ENCODE assay signal across 10 cellular contexts in the genomic region with DNA sequence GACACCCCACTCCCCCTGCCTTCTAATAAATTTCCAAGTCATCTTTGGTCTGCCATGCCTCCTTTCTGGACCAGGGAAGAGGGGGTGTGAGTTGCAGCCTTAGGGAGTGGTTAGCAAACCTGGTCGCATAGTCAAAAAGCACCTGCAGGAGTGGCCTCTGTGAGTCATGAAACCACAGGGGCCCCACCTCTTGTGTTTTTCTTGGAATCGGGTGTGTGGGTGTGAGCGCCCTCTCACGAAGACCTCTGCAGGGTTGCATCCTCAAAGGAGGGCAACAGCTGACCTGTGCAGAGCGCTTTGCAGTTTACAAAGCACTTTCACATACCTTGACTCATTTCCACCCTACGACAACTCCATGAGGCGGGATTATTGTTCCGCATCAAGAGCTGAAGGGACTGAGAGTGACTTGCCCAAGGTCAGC. TPM values are rescaled to one million over a fixed set of nuclear protein-coding genes. Genes with fewer than 3 reads are reported as not detected.
DNase-seq lines count a peak whose midpoint lies in the region; ATAC-seq and TF ChIP-seq lines count a peak whose summit lies in the region.
"Had no signal": no experiment of that assay in that cellular context is flagged by ENCODE, and none has a peak within 500 bp of the region (broad histone marks: within the 10 kb centered on the region; RNA-seq: fewer than 3 reads in every experiment).

No MANE protein-coding gene starts in this region.

- peak; percentile 25 to 87 (median 54) for DNase-seq in CD8-positive, alpha-beta memory T cell
- DNase-seq in activated CD8-positive, alpha-beta memory T cell treated with anti-CD3 and anti-CD28 coated beads for 24 hours: peak; percentile 92
- DNase-seq in left lung (no peak), NCI-H2029 (lab: John Stamatoyannopoulos, UW) (no peak), GF-D8 (lab: John Stamatoyannopoulos, UW) (no peak)
- DNase-seq: naive B cell had no signal

- peak overlapping the region in 6 of 7 donors; percentile 60 to 78 (median 64) for H3K4me3 Mint-ChIP-seq in CD8-positive, alpha-beta memory T cell
- H3K4me3 Mint-ChIP-seq: naive B cell had no signal

- ATAC-seq in HG03039 (IDR thresholded peaks at IDR 0.05; ENCODE audit: unreplicated experiment) (peak; percentile 85), left lung (peak; percentile 47), GM21619 (IDR thresholded peaks at IDR 0.05; ENCODE audit: unreplicated experiment) (no peak), HG03139 (IDR thresholded peaks at IDR 0.05; ENCODE audit: unreplicated experiment) (no peak)

- CTCF ChIA-PET in CD8-positive, alpha-beta memory T cell (lab: Charles Lee): interaction anchor here (0.7 to 2.5 kb wide), 7 partner anchors 17 to 296 kb away, joined by 3 to 10 read pairs (median 4); partner anchors contain the start of genes TEX48 and TNFSF8

- H3K4me3 ChIP-seq in CD8-positive, alpha-beta memory T cell (ENCODE audit: low read length): peak overlapping the region; percentile 2
- no peak overlapping the region for H3K4me3 ChIP-seq in left lung
- H3K4me3 ChIP-seq: BLaER1 treated with 17β-estradiol and CSF1 and Interleukin-3, amounts not matched to agents 10 nM and 100 nM had no signal

- POLR2A ChIA-PET in CD8-positive, alpha-beta memory T cell (lab: Charles Lee): interaction anchor here (1.2 kb wide), 1 partner anchor 16 kb away, joined by 3 read pairs; no protein-coding TSS in a partner anchor

- H3K27me3 Mint-ChIP-seq in CD8-positive, alpha-beta memory T cell: no peaks in the 10 kb centered on the region

- H3K4me1 Mint-ChIP-seq in CD8-positive, alpha-beta memory T cell: peaks cover 39 to 70% (median 55%) of the 10 kb centered on the region in 3 donors

- no peaks in the 10 kb centered on the region for H3K36me3 ChIP-seq in CD8-positive, alpha-beta memory T cell (ENCODE audit: insufficient read depth, low read length)
- no peaks in the 10 kb centered on the region for H3K36me3 ChIP-seq in left lung
- H3K36me3 ChIP-seq: BLaER1 treated with 17β-estradiol and CSF1 and Interleukin-3, amounts not matched to agents 10 nM and 100 nM had no signal

- no peaks in the 10 kb centered on the region for H3K9me3 ChIP-seq in CD8-positive, alpha-beta memory T cell (ENCODE audit: low read length)
- no peaks in the 10 kb centered on the region for H3K9me3 ChIP-seq in left lung

- no peaks in the 10 kb centered on the region for H3K9me3 Mint-ChIP-seq in CD8-positive, alpha-beta memory T cell

- H3K27ac ChIP-seq in CD8-positive, alpha-beta memory T cell (ENCODE audit: low read depth, low read length): no peak overlapping the region
- no peak overlapping the region for H3K27ac ChIP-seq in left lung
- H3K27ac ChIP-seq: BLaER1 treated with 17β-estradiol and CSF1 and Interleukin-3, amounts not matched to agents 10 nM and 100 nM had no signal

- peak overlapping the region; percentile 18 to 94 (median 86) for H3K27ac Mint-ChIP-seq in CD8-positive, alpha-beta memory T cell

- H3K4me1 ChIP-seq in CD8-positive, alpha-beta memory T cell (ENCODE audit: insufficient read depth, low read length): peaks cover 30% of the 10 kb centered on the region
- no peaks in the 10 kb centered on the region for H3K4me1 ChIP-seq in left lung

- TF ChIP-seq CTCF in left lung (IDR thresholded peaks at IDR 0.05): no peak

- H3K27me3 ChIP-seq in CD8-positive, alpha-beta memory T cell (ENCODE audit: insufficient read depth, low read length, poor library complexity, severe bottlenecking): no peaks in the 10 kb centered on the region
- peaks cover 0 to 11% of the 10 kb centered on the region in 2 donors for H3K27me3 ChIP-seq in left lung
- H3K27me3 ChIP-seq: BLaER1 treated with 17β-estradiol and CSF1 and Interleukin-3, amounts not matched to agents 10 nM and 100 nM had no signal

- intact Hi-C loops in left lung (cut with DNase I): no loop called here

- H3K36me3 Mint-ChIP-seq in CD8-positive, alpha-beta memory T cell: peaks cover 0 to 1% (median 0%) of the 10 kb centered on the region in 3 donors

RNA-seq across cellular contexts. Expression of gene TEX48, which starts 36.8 kb away (rescaled TPM):
- total RNA-seq in CD8-positive, alpha-beta memory T cell: under 1 TPM; 0.46 to 0.86 TPM
- not detected for polyA plus RNA-seq in CD8-positive, alpha-beta memory T cell
- not detected for total RNA-seq in left lung

Comparison
In these comparisons a context has a peak if more than half of its experiments do, and no peak if none do; other contexts are left out.
1. DNase-seq: peak in CD8-positive, alpha-beta memory T cell (5 of 5) and activated CD8-positive, alpha-beta memory T cell treated with anti-CD3 and anti-CD28 coated beads for 24 hours (single experiment); none in left lung (0 of 2), NCI-H2029 (single experiment) and GF-D8 (single experiment).
2. ATAC-seq: peak in HG03039 (single experiment) and left lung (single experiment); none in GM21619 (single experiment) and HG03139 (single experiment).